13 cellular contexts compared by ENCODE assay signal in the genomic region with DNA sequence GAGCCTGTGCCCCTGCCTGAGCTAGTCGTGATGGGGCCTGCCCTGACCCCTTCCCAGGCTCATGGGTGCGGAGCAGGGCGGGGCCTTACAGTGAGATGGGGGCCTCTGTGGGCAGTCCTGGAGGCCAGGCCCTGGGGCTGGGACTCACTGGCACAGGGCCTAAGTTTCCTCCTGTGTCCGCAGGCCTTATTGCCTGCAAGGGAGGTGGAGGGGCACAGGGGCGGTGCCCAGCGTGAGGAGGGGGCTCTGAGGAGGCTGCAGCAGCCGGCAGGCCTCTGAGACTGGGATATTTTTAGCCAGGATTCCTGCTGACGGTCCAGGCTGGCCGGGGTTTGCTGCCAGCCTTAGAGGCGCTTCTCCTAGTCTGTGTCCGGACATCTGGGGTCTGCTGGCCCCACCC.
"Had no signal": no experiment of that assay in that cellular context is flagged by ENCODE, and none has a peak within 500 bp of the region (broad histone marks: within the 10 kb centered on the region; RNA-seq: fewer than 3 reads in every experiment).

No MANE protein-coding gene starts in this region.

- H3K4me1 ChIP-seq: left lung, lower lobe of right lung, psoas muscle had no signal

- ATAC-seq: left lung, lower lobe of right lung, psoas muscle, sciatic nerve had no signal

- H3K27ac ChIP-seq: esophagus muscularis mucosa, left lung, lower lobe of right lung, psoas muscle, skin epidermis, thyroid gland had no signal

- H3K36me3 ChIP-seq: esophagus muscularis mucosa, left lung, lower lobe of right lung, thyroid gland had no signal

- H3K27me3 ChIP-seq: dorsolateral prefrontal cortex, left lung, thyroid gland had no signal

- H3K4me3 ChIP-seq: dorsolateral prefrontal cortex, esophagus muscularis mucosa, left lung, lower lobe of right lung, psoas muscle, skin epidermis, thyroid gland had no signal

- H3K9me3 ChIP-seq: esophagus muscularis mucosa, left lung, lower lobe of right lung, psoas muscle, thyroid gland had no signal

- DNase-seq: cortex of kidney; dorsolateral prefrontal cortex; effector memory CD4-positive, alpha-beta T cell; immature natural killer cell; left lung; lower lobe of right lung; naive B cell; psoas muscle; stimulated activated naive CD4-positive, alpha-beta T cell treated with Interleukin-2 at 50 U/mL for 16 hours; thyroid gland had no signal
